Comparison of ENCODE assay signal across 8 cellular contexts in genomic region chr1:241518447-241519307, GRCh38. TPM values are rescaled to one million over a fixed set of nuclear protein-coding genes. Genes with fewer than 3 reads are reported as not detected.
DNase-seq lines count a peak whose midpoint lies in the region; ATAC-seq and TF ChIP-seq lines count a peak whose summit lies in the region.

No MANE protein-coding gene starts in this region.

- H3K9me3 ChIP-seq in ES-I3 (ENCODE audit: control insufficient read depth, insufficient read depth, low read length) = no peaks in the 10 kb centered on the region
- H3K9me3 ChIP-seq in HUES64 (ENCODE audit: insufficient read depth, low read depth, low read length) = no peaks in the 10 kb centered on the region
- H3K9me3 ChIP-seq in neural cell (ENCODE audit: low read length) = no peaks in the 10 kb centered on the region

- peaks cover 18% of the 10 kb centered on the region for H3K27me3 Mint-ChIP-seq in activated CD4-positive, alpha-beta memory T cell treated with anti-CD3 and anti-CD28 coated beads for 36 hours

- H3K9me3 Mint-ChIP-seq in activated CD4-positive, alpha-beta memory T cell treated with anti-CD3 and anti-CD28 coated beads for 36 hours = no peaks in the 10 kb centered on the region

- no peak for TF ChIP-seq RAD21 in neural cell (conservative IDR thresholded peaks at IDR 0.05)

- peaks cover 27% of the 10 kb centered on the region for H3K4me1 Mint-ChIP-seq in activated CD4-positive, alpha-beta memory T cell treated with anti-CD3 and anti-CD28 coated beads for 36 hours (ENCODE audit: low read depth)

- no peaks in the 10 kb centered on the region for H3K9me2 ChIP-seq in neural cell (ENCODE audit: insufficient read depth, low read length)

- CTCF ChIA-PET in activated CD4-positive, alpha-beta memory T cell treated with anti-CD3 and anti-CD28 coated beads for 36 hours (lab: Charles Lee) = interaction anchor here (0.8 to 2.4 kb wide), 6 partner anchors 11 to 480 kb away, joined by 3 to 11 read pairs (median 4); partner anchors contain the start of gene MAP1LC3C

- no peak for TF ChIP-seq EP300 in neural cell (conservative IDR thresholded peaks at IDR 0.05; ENCODE audit: poor library complexity, severe bottlenecking)

- H3K4me3 Mint-ChIP-seq in activated CD4-positive, alpha-beta memory T cell treated with anti-CD3 and anti-CD28 coated beads for 36 hours = peak overlapping the region; percentile 87

- H3K27ac ChIP-seq in HUES64 (ENCODE audit: low read depth, low read length) (no peak overlapping the region), neural cell (ENCODE audit: low read length) (peak overlapping the region; percentile 71)

- peaks cover 13% of the 10 kb centered on the region for H3K36me3 Mint-ChIP-seq in activated CD4-positive, alpha-beta memory T cell treated with anti-CD3 and anti-CD28 coated beads for 36 hours

- H3K36me3 ChIP-seq in ES-I3 (ENCODE audit: insufficient read depth, low read length) = no peaks in the 10 kb centered on the region; the same call in 1 of the 2 replicates
- H3K36me3 ChIP-seq in HUES64 (ENCODE audit: insufficient read depth, low read length) = peaks cover 23% of the 10 kb centered on the region
- no peaks in the 10 kb centered on the region for H3K36me3 ChIP-seq in neural cell (ENCODE audit: insufficient read depth, low read length)

- ATAC-seq in GM21529 (IDR thresholded peaks at IDR 0.05; ENCODE audit: unreplicated experiment) = peak; percentile 31

- no peaks in the 10 kb centered on the region for H4K20me1 ChIP-seq in neural cell (ENCODE audit: insufficient read depth)

- peak; percentile 37 for DNase-seq in activated CD4-positive, alpha-beta memory T cell treated with anti-CD3 and anti-CD28 coated beads for 36 hours
- DNase-seq in fibroblast of villous mesenchyme (ENCODE audit: low read depth) = peak; percentile 25
- no peak for DNase-seq in cerebellar nuclear complex (lab: John Stamatoyannopoulos, UW)
- DNase-seq in mucosa of gallbladder (ENCODE audit: low spot score) = no peak

- peak overlapping the region; percentile 82 for H3K4me2 ChIP-seq in neural cell (ENCODE audit: low read length)

- TF ChIP-seq CTCF in fibroblast of villous mesenchyme (IDR thresholded peaks at IDR 0.05; ENCODE audit: insufficient read depth, low read depth, low read length) (no peak), neural cell (IDR thresholded peaks at IDR 0.05; ENCODE audit: poor library complexity, severe bottlenecking) (peak; percentile 7)

- peak overlapping the region; percentile 53 for H3K27ac Mint-ChIP-seq in activated CD4-positive, alpha-beta memory T cell treated with anti-CD3 and anti-CD28 coated beads for 36 hours

- intact Hi-C loops in activated CD4-positive, alpha-beta memory T cell treated with anti-CD3 and anti-CD28 coated beads for 36 hours (cut with micrococcal nuclease) = loop anchor here (1.0 to 2.0 kb wide), 8 partner anchors 13 to 1736 kb away; partner anchors contain the start of genes CEP170, CHML, EXO1 and OPN3

- H3F3A ChIP-seq in neural cell (ENCODE audit: insufficient read depth, low read length, poor library complexity, severe bottlenecking) = no peaks in the 10 kb centered on the region

- H3K9ac ChIP-seq in ES-I3 (ENCODE audit: low read depth, low read length) = peak overlapping the region; percentile 95
- H3K9ac ChIP-seq in HUES64 (ENCODE audit: low read depth, low read length) = peak overlapping the region; percentile 73
- peak overlapping the region; percentile 82 for H3K9ac ChIP-seq in neural cell (ENCODE audit: low read length)

- peak overlapping the region; percentile 85 for H3K4me3 ChIP-seq in HUES64 (ENCODE audit: low read length)
- peak overlapping the region; percentile 77 for H3K4me3 ChIP-seq in fibroblast of villous mesenchyme (ENCODE audit: low read depth, low read length)
- peak overlapping the region; percentile 88 for H3K4me3 ChIP-seq in neural cell (ENCODE audit: low read length)

- H3K79me2 ChIP-seq in neural cell (replicated peaks; ENCODE audit: insufficient read depth, low read length) = peaks cover 29% of the 10 kb centered on the region

- peaks cover 22% of the 10 kb centered on the region for H3K27me3 ChIP-seq in HUES64 (ENCODE audit: insufficient read depth, low read length)
- no peaks in the 10 kb centered on the region for H3K27me3 ChIP-seq in neural cell (ENCODE audit: insufficient read depth, low read depth, low read length)

- POLR2A ChIA-PET in activated CD4-positive, alpha-beta memory T cell treated with anti-CD3 and anti-CD28 coated beads for 36 hours (lab: Charles Lee) = interaction anchor here (1.1 kb wide), 1 partner anchor 122 kb away, joined by 3 read pairs; the partner anchor contains the start of genes CHML and OPN3

- H3K4me1 ChIP-seq in ES-I3 (ENCODE audit: insufficient read depth, low read length) (no peaks in the 10 kb centered on the region), HUES64 (ENCODE audit: insufficient read depth, low read length) (peaks cover 17% of the 10 kb centered on the region)

- peak overlapping the region; percentile 17 for H2AFZ ChIP-seq in neural cell (ENCODE audit: low read depth, low read length)

- 10% methylated on average over 29 of the region's 29 CpGs for whole genome bisulfite sequencing in HUES64

TF ChIP-seq in neural cell, 6 proteins besides CTCF, POLR2A, EP300 and RAD21:
- TF ChIP-seq MXI1 (conservative IDR thresholded peaks at IDR 0.05; ENCODE audit: poor library complexity, severe bottlenecking) (no peak), SMC3 (conservative IDR thresholded peaks at IDR 0.05; ENCODE audit: poor library complexity) (no peak), TAF1 (IDR thresholded peaks at IDR 0.05; ENCODE audit: low read depth) (no peak)
- TF ChIP-seq, protein P1, sequence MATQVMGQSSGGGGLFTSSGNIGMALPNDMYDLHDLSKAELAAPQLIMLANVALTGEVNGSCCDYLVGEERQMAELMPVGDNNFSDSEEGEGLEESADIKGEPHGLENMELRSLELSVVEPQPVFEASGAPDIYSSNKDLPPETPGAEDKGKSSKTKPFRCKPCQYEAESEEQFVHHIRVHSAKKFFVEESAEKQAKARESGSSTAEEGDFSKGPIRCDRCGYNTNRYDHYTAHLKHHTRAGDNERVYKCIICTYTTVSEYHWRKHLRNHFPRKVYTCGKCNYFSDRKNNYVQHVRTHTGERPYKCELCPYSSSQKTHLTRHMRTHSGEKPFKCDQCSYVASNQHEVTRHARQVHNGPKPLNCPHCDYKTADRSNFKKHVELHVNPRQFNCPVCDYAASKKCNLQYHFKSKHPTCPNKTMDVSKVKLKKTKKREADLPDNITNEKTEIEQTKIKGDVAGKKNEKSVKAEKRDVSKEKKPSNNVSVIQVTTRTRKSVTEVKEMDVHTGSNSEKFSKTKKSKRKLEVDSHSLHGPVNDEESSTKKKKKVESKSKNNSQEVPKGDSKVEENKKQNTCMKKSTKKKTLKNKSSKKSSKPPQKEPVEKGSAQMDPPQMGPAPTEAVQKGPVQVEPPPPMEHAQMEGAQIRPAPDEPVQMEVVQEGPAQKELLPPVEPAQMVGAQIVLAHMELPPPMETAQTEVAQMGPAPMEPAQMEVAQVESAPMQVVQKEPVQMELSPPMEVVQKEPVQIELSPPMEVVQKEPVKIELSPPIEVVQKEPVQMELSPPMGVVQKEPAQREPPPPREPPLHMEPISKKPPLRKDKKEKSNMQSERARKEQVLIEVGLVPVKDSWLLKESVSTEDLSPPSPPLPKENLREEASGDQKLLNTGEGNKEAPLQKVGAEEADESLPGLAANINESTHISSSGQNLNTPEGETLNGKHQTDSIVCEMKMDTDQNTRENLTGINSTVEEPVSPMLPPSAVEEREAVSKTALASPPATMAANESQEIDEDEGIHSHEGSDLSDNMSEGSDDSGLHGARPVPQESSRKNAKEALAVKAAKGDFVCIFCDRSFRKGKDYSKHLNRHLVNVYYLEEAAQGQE (IDR thresholded peaks at IDR 0.05; ENCODE audit: borderline replicate concordance) = no peak

RNA-seq across cellular contexts. Expression of gene FH, which starts 0.9 kb away (rescaled TPM):
- polyA plus RNA-seq in HUES64 (2013, experiment 1 of 2) = 52.8 TPM
- 56.6 TPM for polyA plus RNA-seq in HUES64 (2013, experiment 2 of 2)
- total RNA-seq in activated CD4-positive, alpha-beta memory T cell treated with anti-CD3 and anti-CD28 coated beads for 36 hours = 10 to 100 TPM; 85.7 to 89.1 TPM
- total RNA-seq in fibroblast of villous mesenchyme (111 and 128 TPM in 2 replicates), mucosa of gallbladder (44.0 TPM)
- polyA plus RNA-seq in neural cell = 99.4 and 114 TPM in 2 replicates
- polyA minus RNA-seq in neural cell = 77.4 and 84.9 TPM in 2 replicates

RNA-seq across cellular contexts. Expression of gene KMO, which starts 13.5 kb away (rescaled TPM):
- not detected for polyA plus RNA-seq in HUES64 (2013, experiment 1 of 2)
- not detected for polyA plus RNA-seq in HUES64 (2013, experiment 2 of 2)
- total RNA-seq in activated CD4-positive, alpha-beta memory T cell treated with anti-CD3 and anti-CD28 coated beads for 36 hours = under 1 TPM in 1 of 2 experiments, not detected in 1; 0.26 TPM
- total RNA-seq in fibroblast of villous mesenchyme (under 0.01 TPM in 1 of 2 replicates, not detected in the other), mucosa of gallbladder (0.83 TPM)
- 0.72 TPM in 1 of 2 replicates, not detected in the other for polyA plus RNA-seq in neural cell
- polyA minus RNA-seq in neural cell = not detected in 2 replicates

Comparison
In these comparisons a context has a peak if more than half of its experiments do, and no peak if none do; other contexts are left out.
1. DNase-seq: peak in activated CD4-positive, alpha-beta memory T cell treated with anti-CD3 and anti-CD28 coated beads for 36 hours (single experiment) and fibroblast of villous mesenchyme (single experiment); none in cerebellar nuclear complex (0 of 2) and mucosa of gallbladder (single experiment).
2. Peak in every context shown above with its lines, with median percentiles within 50 percentile points of each other: H3K9ac ChIP-seq and H3K4me3 ChIP-seq.